15 cellular contexts compared by ENCODE assay signal in the genomic region with DNA sequence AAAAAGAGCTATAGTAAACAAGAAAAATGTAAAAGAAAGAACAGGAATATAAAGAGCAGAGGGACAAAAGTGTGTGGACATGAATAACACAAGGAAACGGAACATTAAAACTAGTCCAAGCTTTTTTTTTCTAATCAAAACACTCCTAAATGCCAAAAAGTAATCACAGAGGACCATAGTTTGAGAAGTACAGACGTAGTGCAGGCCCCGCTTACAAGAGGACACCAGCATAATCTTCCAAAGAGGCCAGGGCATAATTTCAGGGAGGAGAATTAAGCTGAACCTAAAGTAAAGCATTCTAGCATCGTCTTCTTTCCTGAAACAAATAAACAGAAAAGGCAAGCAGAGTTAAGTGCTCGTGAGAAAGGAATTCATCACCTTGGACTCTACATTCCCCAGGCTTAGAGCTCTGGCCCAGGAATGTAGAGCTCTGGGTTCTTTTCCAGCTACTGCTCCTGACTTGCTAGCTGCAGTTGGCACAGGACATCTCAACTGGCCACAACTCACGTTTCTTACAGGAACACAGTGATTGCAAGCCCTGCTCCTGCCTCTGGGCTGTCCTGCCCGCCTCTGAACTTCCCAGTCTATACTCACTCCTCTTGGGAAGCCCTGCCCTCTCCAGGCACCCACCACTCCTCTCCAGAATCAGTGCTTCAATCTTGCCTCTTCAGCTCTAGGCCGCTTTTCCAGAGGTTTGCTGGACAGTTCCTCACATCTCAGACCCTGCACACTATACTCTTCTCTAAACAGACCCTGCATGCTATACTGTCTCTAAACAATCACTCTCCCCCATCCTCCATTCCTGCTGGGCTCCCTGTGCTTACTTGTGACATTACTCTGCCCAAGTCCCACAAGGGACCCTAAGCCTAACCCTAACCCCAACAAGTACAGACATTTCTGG. TPM values are rescaled to one million over a fixed set of nuclear protein-coding genes. Genes with fewer than 3 reads are reported as not detected.
DNase-seq lines count a peak whose midpoint lies in the region; ATAC-seq and TF ChIP-seq lines count a peak whose summit lies in the region.
"Had no signal": no experiment of that assay in that cellular context is flagged by ENCODE, and none has a peak within 500 bp of the region (broad histone marks: within the 10 kb centered on the region; RNA-seq: fewer than 3 reads in every experiment).

No MANE protein-coding gene starts in this region.

- no peak for TF ChIP-seq POLR2A in thyroid gland (IDR thresholded peaks at IDR 0.05)

- CTCF ChIA-PET in OCI-LY7 (lab: Charles Lee; ENCODE audit: unreplicated experiment), result interaction anchor here (0.6 to 2.2 kb wide), 5 partner anchors 23 to 108 kb away, joined by 3 to 5 read pairs (median 3); no protein-coding TSS in a partner anchor

- DNase-seq in OCI-LY7 (ENCODE audit: low spot score) (no peak), dedifferentiated amniotic fluid mesenchymal stem cell (ENCODE audit: extremely low spot score) (peak; percentile 36), islet precursor cell (peak; percentile 87), thyroid gland (peak; percentile 61 to 75), left colon (no peak), caudate nucleus (lab: John Stamatoyannopoulos, UW) (no peak)
- DNase-seq in stimulated activated CD4-positive, alpha-beta T cell treated with anti-CD3 and anti-CD28 coated beads, Interleukin-1b, Interleukin-23, amount 100 ng/mL, for 48 hours, result no peak
- DNase-seq: activated CD4-positive, alpha-beta memory T cell treated with anti-CD3 and anti-CD28 coated beads, Interleukin-2, amount 10 ng/mL, durations not matched to agents 7 days and 5 days; activated gamma-delta T cell; esophagus squamous epithelium; NCI-H1048; NCI-H510A; spleen had no signal

- intact Hi-C loops in OCI-LY7 (cut with micrococcal nuclease; ENCODE audit: unreplicated experiment), result no loop called here
- intact Hi-C loops in thyroid gland (cut with DNase I), result loop anchor here (10.0 kb wide), 1 partner anchor 110 kb away; the partner anchor contains the start of gene NPL
- intact Hi-C loops in left colon (cut with DNase I, micrococcal nuclease), result no loop called here

- no peak overlapping the region for H3K4me3 ChIP-seq in OCI-LY7 (ENCODE audit: low read depth, low read length, poor library complexity, severe bottlenecking)
- no peak overlapping the region for H3K4me3 ChIP-seq in thyroid gland (replicated peaks in 1 of 3)
- H3K4me3 ChIP-seq: esophagus squamous epithelium, spleen, tibial nerve had no signal

- POLR2A ChIA-PET in OCI-LY7 (lab: Charles Lee), result interaction anchor here (0.5 to 6.8 kb wide), 6 partner anchors 8 to 86 kb away, joined by 3 to 69 read pairs (median 4); partner anchors contain the start of genes RGS16 and RNASEL

- no TSS peak for BruUV-seq in OCI-LY7 (replicated peaks; lab: Mats Ljungman, UMichigan)

- no peak for ATAC-seq in HG03520 (IDR thresholded peaks at IDR 0.05; ENCODE audit: unreplicated experiment)
- no peak for ATAC-seq in left colon

- H3K36me3 ChIP-seq in OCI-LY7 (ENCODE audit: insufficient read depth, low read length) (no peaks in the 10 kb centered on the region), thyroid gland (no peaks in the 10 kb centered on the region)
- H3K36me3 ChIP-seq: esophagus squamous epithelium, spleen, tibial nerve had no signal

- H3K4me1 ChIP-seq in OCI-LY7 (ENCODE audit: insufficient read depth, low read length, poor library complexity, severe bottlenecking) (peaks cover 76% of the 10 kb centered on the region), thyroid gland (peaks cover 19 to 47% of the 10 kb centered on the region in 2 donors)
- H3K4me1 ChIP-seq: esophagus squamous epithelium had no signal

- no peaks in the 10 kb centered on the region for H3K9me3 ChIP-seq in OCI-LY7 (ENCODE audit: low read length)
- no peaks in the 10 kb centered on the region for H3K9me3 ChIP-seq in thyroid gland
- H3K9me3 ChIP-seq: esophagus squamous epithelium, spleen, tibial nerve had no signal

- H3K27me3 ChIP-seq in thyroid gland, result no peaks in the 10 kb centered on the region
- H3K27me3 ChIP-seq: tibial nerve had no signal

- H3K79me2 ChIP-seq in OCI-LY7 (ENCODE audit: insufficient read depth, low read depth, low read length), result no peaks in the 10 kb centered on the region

- H3K4me2 ChIP-seq in OCI-LY7 (ENCODE audit: low read length), result peak overlapping the region; percentile 82; the same call in 1 of the 2 replicates

- H4K20me1 ChIP-seq in OCI-LY7 (ENCODE audit: insufficient read depth, low read length), result no peaks in the 10 kb centered on the region

- H2AFZ ChIP-seq in OCI-LY7 (ENCODE audit: low read length), result no peak overlapping the region

- H3K27ac ChIP-seq in OCI-LY7 (ENCODE audit: low read depth, low read length, poor library complexity, severe bottlenecking) (no peak overlapping the region), thyroid gland (peak overlapping the region; percentile 52 to 70 (median 55)), caudate nucleus (ENCODE audit: low read depth, low read length) (no peak overlapping the region)
- H3K27ac ChIP-seq: esophagus squamous epithelium, spleen had no signal

- no peaks in the 10 kb centered on the region for H3K9me2 ChIP-seq in OCI-LY7 (ENCODE audit: insufficient read depth, low read length)

- WGBS in thyroid gland, 2 donors, result 43 to 46% methylated on average over 8 of the region's 8 CpGs

- TF ChIP-seq CTCF in OCI-LY7 (conservative IDR thresholded peaks at IDR 0.05; ENCODE audit: low read length) (no peak), thyroid gland (IDR thresholded peaks at IDR 0.05) (peak in 2 of 6 experiments; percentile 14 to 32)

RNA-seq across cellular contexts. Expression of gene RGS8, which starts 9.8 kb away (rescaled TPM):
- total RNA-seq in OCI-LY7 (2014; rRNA removed; shearing (Covaris generic)), result 0.10 TPM in 1 of 2 replicates, not detected in the other
- total RNA-seq in OCI-LY7 (2022) (0.31 and 1.2 TPM in 2 replicates), thyroid gland (1 to 10 TPM; 2.4 to 5.9 (median 5.0) TPM), left colon (not detected)
- total RNA-seq: activated CD4-positive, alpha-beta memory T cell treated with anti-CD3 and anti-CD28 coated beads, Interleukin-2, amount 10 ng/mL, durations not matched to agents 7 days and 5 days; esophagus squamous epithelium; tibial nerve had no signal

Comparison
In these comparisons a context has a peak if more than half of its experiments do, and no peak if none do; other contexts are left out.
1. DNase-seq: peak in dedifferentiated amniotic fluid mesenchymal stem cell (single experiment), islet precursor cell (single experiment) and thyroid gland (2 of 2); none in OCI-LY7 (single experiment), stimulated activated CD4-positive, alpha-beta T cell treated with anti-CD3 and anti-CD28 coated beads, Interleukin-1b, Interleukin-23, amount 100 ng/mL, for 48 hours (single experiment), left colon (0 of 2) and caudate nucleus (0 of 61).
2. H3K27ac ChIP-seq: peak in thyroid gland (3 of 3); none in OCI-LY7 (single experiment) and caudate nucleus (single experiment).